9 cellular contexts compared by ENCODE assay signal in genomic region chr7:18019562-18019961, GRCh38. TPM values are rescaled to one million over a fixed set of nuclear protein-coding genes. Genes with fewer than 3 reads are reported as not detected.
A peak's percentile ranks its signal among the peaks of the same experiment; 100 is the strongest.
DNase-seq lines count a peak whose midpoint lies in the region; ATAC-seq, FAIRE-seq and TF ChIP-seq lines count a peak whose summit lies in the region.
"Had no signal": no experiment of that assay in that cellular context is flagged by ENCODE, and none has a peak within 500 bp of the region (broad histone marks: within the 10 kb centered on the region; RNA-seq: fewer than 3 reads in every experiment).

No MANE protein-coding gene starts in this region.

- FAIRE-seq in GM12892 (lab: Jason Lieb, UNC): peak; percentile 21

- DNase-seq in GM12892 (ENCODE audit: insufficient read length) (no peak), SK-MEL-5 (ENCODE audit: low read depth, low spot score) (peak; percentile 53), foreskin fibroblast (peak; percentile 56 to 74), sciatic nerve (ENCODE audit: low spot score) (no peak), mucosa of gallbladder (ENCODE audit: low spot score) (no peak)
- DNase-seq in stimulated activated effector memory CD8-positive, alpha-beta T cell treated with anti-CD3 and anti-CD28 coated beads, Interleukin-12 subunit alpha, Interleukin-12 subunit beta, amount 100 ng/mL, for 72 hours (ENCODE audit: low spot score in 2 of 2): no peak
- DNase-seq: T-helper 1 cell had no signal

- no peak overlapping the region for H3K4me3 ChIP-seq in foreskin fibroblast (ENCODE audit: low read depth in 1 of 2, low read length in 2 of 2)

- no peak for TF ChIP-seq CTCF in foreskin fibroblast (IDR thresholded peaks at IDR 0.05; ENCODE audit: low read depth, low read length)

- ATAC-seq in sciatic nerve: peak; percentile 62
- ATAC-seq in stimulated activated effector memory CD8-positive, alpha-beta T cell treated with anti-CD3 and anti-CD28 coated beads, Interleukin-12 subunit alpha, Interleukin-12 subunit beta, amount 100 ng/mL, for 72 hours: no peak
- no peak for ATAC-seq in GM18505 (IDR thresholded peaks at IDR 0.05; ENCODE audit: unreplicated experiment)
- ATAC-seq in GM21381 (IDR thresholded peaks at IDR 0.05; ENCODE audit: unreplicated experiment): no peak

- no peak overlapping the region for H3K4me3 Mint-ChIP-seq in stimulated activated effector memory CD8-positive, alpha-beta T cell treated with anti-CD3 and anti-CD28 coated beads, Interleukin-12 subunit alpha, Interleukin-12 subunit beta, amount 100 ng/mL, for 72 hours

- in situ Hi-C loops in SK-MEL-5 (cut with HindIII; ENCODE audit: low pct_unique_long_range_greater_than_20kb, low sequenced_read_pairs): no loop called here

- no peaks in the 10 kb centered on the region for H3K4me1 Mint-ChIP-seq in stimulated activated effector memory CD8-positive, alpha-beta T cell treated with anti-CD3 and anti-CD28 coated beads, Interleukin-12 subunit alpha, Interleukin-12 subunit beta, amount 100 ng/mL, for 72 hours

- H3K9me3 Mint-ChIP-seq in stimulated activated effector memory CD8-positive, alpha-beta T cell treated with anti-CD3 and anti-CD28 coated beads, Interleukin-12 subunit alpha, Interleukin-12 subunit beta, amount 100 ng/mL, for 72 hours: no peaks in the 10 kb centered on the region

- H3K27ac Mint-ChIP-seq in stimulated activated effector memory CD8-positive, alpha-beta T cell treated with anti-CD3 and anti-CD28 coated beads, Interleukin-12 subunit alpha, Interleukin-12 subunit beta, amount 100 ng/mL, for 72 hours: no peak overlapping the region

- intact Hi-C loops in sciatic nerve (cut with DNase I): no loop called here

- H3K36me3 Mint-ChIP-seq in stimulated activated effector memory CD8-positive, alpha-beta T cell treated with anti-CD3 and anti-CD28 coated beads, Interleukin-12 subunit alpha, Interleukin-12 subunit beta, amount 100 ng/mL, for 72 hours: no peaks in the 10 kb centered on the region

- TF ChIP-seq POLR2A in GM12892 (IDR thresholded peaks at IDR 0.05; ENCODE audit: low read depth, low read length): no peak
- TF ChIP-seq POLR2A in GM18505 (IDR thresholded peaks at IDR 0.05; ENCODE audit: borderline replicate concordance, extremely low read depth, insufficient read depth, insufficient read length): no peak

RNA-seq across cellular contexts. Expression of gene PRPS1L1, which starts 8.1 kb away (rescaled TPM):
- polyA plus RNA-seq in GM12892 (2012; ENCODE audit: missing spikeins): not detected
- not detected in 2 replicates for total RNA-seq in SK-MEL-5 (2014; rRNA removed; shearing (Covaris generic))
- polyA plus RNA-seq in SK-MEL-5 (2015; cell fraction: cytosol; rRNA removed): not detected in 2 replicates
- not detected in 2 replicates for polyA plus RNA-seq in SK-MEL-5 (2015; cell fraction: nucleus; rRNA removed)
- total RNA-seq in sciatic nerve (not detected), mucosa of gallbladder (not detected)

Comparison
In these comparisons a context has a peak if more than half of its experiments do, and no peak if none do; other contexts are left out.
1. DNase-seq: peak in SK-MEL-5 (single experiment) and foreskin fibroblast (2 of 2); none in GM12892 (single experiment), sciatic nerve (single experiment), stimulated activated effector memory CD8-positive, alpha-beta T cell treated with anti-CD3 and anti-CD28 coated beads, Interleukin-12 subunit alpha, Interleukin-12 subunit beta, amount 100 ng/mL, for 72 hours (0 of 2) and mucosa of gallbladder (single experiment).